ENCODE assay signal across 8 cellular contexts in genomic region chr7:876077-876971, GRCh38. TPM values are rescaled to one million over a fixed set of nuclear protein-coding genes. Genes with fewer than 3 reads are reported as not detected.
A peak's percentile ranks its signal among the peaks of the same experiment; 100 is the strongest.
DNase-seq lines count a peak whose midpoint lies in the region; ATAC-seq, FAIRE-seq and TF ChIP-seq lines count a peak whose summit lies in the region.

Gene GET4, plus strand, starts transcription at chr7:876554. Its CDS starts 92 bp downstream, at chr7:876646.

- no peak within 1 kb of the TSS for H3K56ac ChIP-seq in H1 (replicated peaks; ENCODE audit: insufficient read length, low read depth, low read length)
- peak within 1 kb of the TSS; percentile 99 for H3K56ac ChIP-seq in mesendoderm (ENCODE audit: low read length)

- H2BK15ac ChIP-seq in H1 (ENCODE audit: low read length) (no peak within 1 kb of the TSS), mesendoderm (replicated peaks; ENCODE audit: low read depth) (no peak within 1 kb of the TSS)

- TF ChIP-seq POLR2A in H1 (IDR thresholded peaks at IDR 0.05; ENCODE audit: control extremely low read depth in 1 of 2, low read depth in 2 of 2, low read length in 2 of 2) = peak in 1 of 2 experiments; percentile 93; a peak in 2 of 3 replicates

- H3K36me3 Mint-ChIP-seq in CD8-positive, alpha-beta T cell = peaks cover 34% of the 10 kb centered on the region

- peak within 1 kb of the TSS; percentile 96 for H2BK12ac ChIP-seq in H1 (ENCODE audit: low read depth, low read length)

- peak within 1 kb of the TSS; percentile 82 to 95 (median 88) for H3K9ac ChIP-seq in H1 (replicated peaks in 1 of 4; ENCODE audit: extremely low read depth in 1 of 4, low read depth in 3 of 4, low read length in 3 of 4)
- peak within 1 kb of the TSS; percentile 94 for H3K9ac ChIP-seq in mesendoderm (ENCODE audit: low read length)

- H2AFZ ChIP-seq in H1 (ENCODE audit: low read length) = no peak within 1 kb of the TSS

- H2BK120ac ChIP-seq in H1 (replicated peaks; ENCODE audit: low read depth, low read length) (no peak within 1 kb of the TSS), mesendoderm (ENCODE audit: low read depth, low read length) (no peak within 1 kb of the TSS)

- H3K4me3 Mint-ChIP-seq in CD8-positive, alpha-beta T cell = peak within 1 kb of the TSS; percentile 90

- H3K4me2 ChIP-seq in H1 (ENCODE audit: insufficient read depth in 1 of 2, low read depth in 2 of 2, low read length in 2 of 2) = peak within 1 kb of the TSS; percentile 70 to 71
- peak within 1 kb of the TSS; percentile 23 for H3K4me2 ChIP-seq in mesendoderm (ENCODE audit: low read length)

- peaks cover 28 to 42% of the 10 kb centered on the region in 2 experiments for H3K79me2 ChIP-seq in H1 (ENCODE audit: control insufficient read depth in 1 of 2, insufficient read depth in 2 of 2, low read length in 2 of 2)
- H3K79me2 ChIP-seq in mesendoderm (ENCODE audit: control insufficient read depth, insufficient read depth, low read length) = peaks cover 38% of the 10 kb centered on the region

- peak; percentile 79 for ATAC-seq in CD8-positive, alpha-beta T cell
- peak; percentile 72 for ATAC-seq in GM19452 (IDR thresholded peaks at IDR 0.05; ENCODE audit: unreplicated experiment)

- H3K4me1 Mint-ChIP-seq in CD8-positive, alpha-beta T cell (ENCODE audit: low read depth) = peaks cover 34% of the 10 kb centered on the region

- 0 out of 2 replicates have a peak within 1 kb of the TSS, but pooled peaks have one; percentile 48 for H2AK5ac ChIP-seq in H1 (ENCODE audit: low read depth, low read length)
- H2AK5ac ChIP-seq in mesendoderm (ENCODE audit: low read length) = peak within 1 kb of the TSS; percentile 90

- H3K27me3 ChIP-seq in CD8-positive, alpha-beta T cell (ENCODE audit: insufficient read depth, low read length) = no peaks in the 10 kb centered on the region
- no peaks in the 10 kb centered on the region for H3K27me3 ChIP-seq in HL-60 (ENCODE audit: insufficient read depth, poor library complexity, severe bottlenecking)
- H3K27me3 ChIP-seq in H1 (replicated peaks in 1 of 4; ENCODE audit: control insufficient read depth in 3 of 4, extremely low read depth in 1 of 4, insufficient read depth in 3 of 4, low read length in 3 of 4) = no peaks in the 10 kb centered on the region
- no peaks in the 10 kb centered on the region for H3K27me3 ChIP-seq in mesendoderm (ENCODE audit: insufficient read depth, low read length, poor library complexity)

- CTCF ChIA-PET in CD8-positive, alpha-beta T cell (lab: Charles Lee) = interaction anchor here (0.6 to 7.7 kb wide), 6 partner anchors 11 to 558 kb away, joined by 3 to 139 read pairs (median 5); no protein-coding TSS in a partner anchor
- CTCF ChIA-PET in H1 (lab: Charles Lee; ENCODE audit: partially characterized antibody) = interaction anchor here (1.0 to 1.2 kb wide), 2 partner anchors 35 to 54 kb away, joined by 3 to 4 read pairs; no protein-coding TSS in a partner anchor

- intact Hi-C loops in CD8-positive, alpha-beta T cell (cut with DNase I, micrococcal nuclease) = loop anchor here (1.0 to 10.0 kb wide), 15 partner anchors 46 to 1476 kb away; partner anchors contain the start of genes ADAP1 (in 2 of the 2), COX19 (in 2 of the 2), DNAAF5 (in 2 of the 2) and EIF3B (in 1 of the 2)

- peak in 1 of 2 experiments; percentile 7; a peak in 1 of 3 replicates for TF ChIP-seq EP300 in H1 (IDR thresholded peaks at IDR 0.05; ENCODE audit: borderline replicate concordance in 1 of 2, low read depth in 2 of 2, low read length in 2 of 2)

- peak within 1 kb of the TSS; percentile 89 for H3K27ac Mint-ChIP-seq in CD8-positive, alpha-beta T cell

- TF ChIP-seq RAD21 in H1 (IDR thresholded peaks at IDR 0.05 in 1 of 2, conservative IDR thresholded peaks at IDR 0.05 in 1 of 2; ENCODE audit: low read depth in 2 of 2, low read length in 2 of 2) = no peak

- FAIRE-seq in H1 (lab: Jason Lieb, UNC) = no peak

- H3K9me3 ChIP-seq in CD8-positive, alpha-beta T cell (ENCODE audit: low read length) = no peaks in the 10 kb centered on the region
- H3K9me3 ChIP-seq in H1 (ENCODE audit: insufficient read depth in 2 of 2, low read depth in 1 of 2, low read length in 1 of 2) = no peaks in the 10 kb centered on the region; a peak in 1 of 4 replicates

- TF ChIP-seq CTCF in CD8-positive, alpha-beta T cell (IDR thresholded peaks at IDR 0.05) = no peak
- TF ChIP-seq CTCF in HL-60 (IDR thresholded peaks at IDR 0.05; ENCODE audit: insufficient read depth, low read length) (no peak), H1 (IDR thresholded peaks at IDR 0.05; ENCODE audit: control extremely low read depth in 1 of 3, insufficient read depth in 1 of 3, low read depth in 1 of 3, low read length in 3 of 3) (no peak)

- H3K14ac ChIP-seq in H1 (ENCODE audit: insufficient read length) = no peak within 1 kb of the TSS

- H2BK5ac ChIP-seq in H1 (ENCODE audit: low read depth, low read length) = no peak within 1 kb of the TSS
- no peak within 1 kb of the TSS for H2BK5ac ChIP-seq in mesendoderm (ENCODE audit: low read length)

- peaks cover 5% of the 10 kb centered on the region; the same call in 1 of the 2 replicates for H3K23me2 ChIP-seq in H1 (ENCODE audit: low read depth, low read length)

- H2BK20ac ChIP-seq in H1 (ENCODE audit: low read length) = no peak within 1 kb of the TSS

- peak within 1 kb of the TSS; percentile 34 for H4K91ac ChIP-seq in H1 (replicated peaks; ENCODE audit: insufficient read length, low read length)

- peak within 1 kb of the TSS; percentile 72 for H3K27ac ChIP-seq in CD8-positive, alpha-beta T cell (ENCODE audit: low read depth, low read length)
- H3K27ac ChIP-seq in HL-60 (replicated peaks) = peak within 1 kb of the TSS; percentile 87
- H3K27ac ChIP-seq in H1 (ENCODE audit: low read depth, low read length) = peak within 1 kb of the TSS; percentile 82
- peak within 1 kb of the TSS; percentile 73 for H3K27ac ChIP-seq in mesendoderm (ENCODE audit: low read depth, low read length)

- no peak within 1 kb of the TSS for H3K23ac ChIP-seq in H1 (ENCODE audit: insufficient read length)
- no peak within 1 kb of the TSS for H3K23ac ChIP-seq in mesendoderm (ENCODE audit: low read length)

- H3K9me3 Mint-ChIP-seq in CD8-positive, alpha-beta T cell = no peaks in the 10 kb centered on the region

- H3K27me3 Mint-ChIP-seq in CD8-positive, alpha-beta T cell (ENCODE audit: low read depth) = no peaks in the 10 kb centered on the region

- H3K79me1 ChIP-seq in H1 (ENCODE audit: low read depth, low read length) (no peaks in the 10 kb centered on the region; the same call in 1 of the 2 replicates), mesendoderm (ENCODE audit: low read length) (peaks cover 8% of the 10 kb centered on the region)

- peaks cover 16% of the 10 kb centered on the region for H3K36me3 ChIP-seq in CD8-positive, alpha-beta T cell (ENCODE audit: insufficient read depth, low read length)
- H3K36me3 ChIP-seq in H1 (ENCODE audit: control insufficient read depth in 2 of 4, insufficient read depth in 4 of 4, low read length in 3 of 4) (peaks cover 0 to 25% (median 14%) of the 10 kb centered on the region in 4 experiments; a peak in 5 of 8 replicates), mesendoderm (ENCODE audit: control insufficient read depth, insufficient read depth, low read length) (peaks cover 1% of the 10 kb centered on the region)

- POLR2A ChIA-PET in CD8-positive, alpha-beta T cell (lab: Charles Lee) = interaction anchor here (0.7 to 2.0 kb wide), 8 partner anchors 47 to 99 kb away, joined by 3 to 7 read pairs (median 4); partner anchors contain the start of gene COX19
- POLR2A ChIA-PET in H1 (lab: Charles Lee; ENCODE audit: partially characterized antibody) = interaction anchor here (0.6 to 2.0 kb wide), 8 partner anchors 9 to 103 kb away, joined by 3 to 9 read pairs (median 4); no protein-coding TSS in a partner anchor

- H4K8ac ChIP-seq in H1 (ENCODE audit: extremely low read depth, insufficient read depth, low read length) (peak within 1 kb of the TSS; percentile 94), mesendoderm (ENCODE audit: low read depth, low read length) (no peak within 1 kb of the TSS)

- H3K18ac ChIP-seq in H1 (ENCODE audit: extremely low read depth, low read length) = peak within 1 kb of the TSS; percentile 83
- H3K18ac ChIP-seq in mesendoderm (ENCODE audit: low read length) = peak within 1 kb of the TSS; percentile 16

- H3K4me3 ChIP-seq in CD8-positive, alpha-beta T cell (ENCODE audit: low read depth, low read length) = peak within 1 kb of the TSS; percentile 74
- H3K4me3 ChIP-seq in HL-60 (replicated peaks; ENCODE audit: insufficient read depth, low read length) (peak within 1 kb of the TSS; percentile 97), H1 (ENCODE audit: extremely low read depth in 1 of 4, insufficient read depth in 2 of 4, low read depth in 3 of 4, low read length in 4 of 4) (peak within 1 kb of the TSS; percentile 72 to 99 (median 84)), mesendoderm (ENCODE audit: low read length) (peak within 1 kb of the TSS; percentile 92)

- DNase-seq in CD8-positive, alpha-beta T cell = peak; percentile 95 to 98 (median 95)
- DNase-seq in HL-60 (ENCODE audit: low read depth in 1 of 2, low spot score in 1 of 2) (peak; percentile 96), NOMO-1 (lab: John Stamatoyannopoulos, UW; ENCODE audit: unreplicated experiment in 2 of 2) (peak; percentile 81 to 91), H1 (ENCODE audit: low read depth in 1 of 2, low spot score in 2 of 2) (peak; percentile 88 to 98), mesendoderm (peak; percentile 98)
- peak; percentile 85 to 96 for DNase-seq in activated CD8-positive, alpha-beta memory T cell treated with anti-CD3 and anti-CD28 coated beads for 4 hours (ENCODE audit: low read depth in 2 of 2)
- peak; percentile 93 for DNase-seq in stimulated activated CD8-positive, alpha-beta memory T cell treated with anti-CD3 and anti-CD28 coated beads, Interleukin-15, amount 100 ng/mL, for 1 hour (ENCODE audit: low read depth)

- H3K4me1 ChIP-seq in CD8-positive, alpha-beta T cell (ENCODE audit: insufficient read depth, low read length) = peaks cover 25% of the 10 kb centered on the region
- H3K4me1 ChIP-seq in H1 (replicated peaks in 1 of 4; ENCODE audit: control insufficient read depth in 3 of 4, insufficient read depth in 4 of 4, low read length in 3 of 4) = peaks cover 0 to 5% (median 0%) of the 10 kb centered on the region in 4 experiments; a peak in 5 of 7 replicates
- peaks cover 8% of the 10 kb centered on the region for H3K4me1 ChIP-seq in mesendoderm (ENCODE audit: control insufficient read depth, low read depth, low read length)

- WGBS in H1 (ENCODE audit: extremely low coverage in 1 of 2, insufficient coverage in 1 of 2, insufficient read length in 1 of 2, insufficient replicate concordance in 2 of 2, low coverage in 1 of 2, low lambda C conversion rate in 2 of 2, missing lambda C conversion rate in 1 of 2), 2 experiments = 5% methylated on average over 62 of the region's 129 CpGs; no CpG with 5 or more reads in 1 of the 2 experiments
- WGBS in mesendoderm (ENCODE audit: extremely low coverage, insufficient coverage, low lambda C conversion rate) = no CpG with 5 or more reads among the region's 129 CpGs

- peak within 1 kb of the TSS; percentile 34 for H4K5ac ChIP-seq in H1 (ENCODE audit: insufficient read length, low read depth, low read length)
- H4K5ac ChIP-seq in mesendoderm (ENCODE audit: low read length) = no peak within 1 kb of the TSS

- no peak within 1 kb of the TSS for H3K4ac ChIP-seq in H1 (replicated peaks; ENCODE audit: insufficient read length, low read depth, low read length)
- H3K4ac ChIP-seq in mesendoderm (ENCODE audit: low read depth, low read length) = peak within 1 kb of the TSS; percentile 7

- peaks cover 15 to 17% of the 10 kb centered on the region in 2 experiments for H4K20me1 ChIP-seq in H1 (replicated peaks in 1 of 2; ENCODE audit: control insufficient read depth in 1 of 2, insufficient read depth in 2 of 2, low read length in 2 of 2)

RNA-seq across cellular contexts. Expression of gene GET4, which starts in this region (rescaled TPM):
- total RNA-seq in CD8-positive, alpha-beta T cell = 10 to 100 TPM; 75.4 to 83.1 TPM
- 52.1 and 56.7 TPM in 2 replicates for total RNA-seq in H1 (2021; fragmentation: NEBNext Ultra II Directional; extraction: Animal tissue kit (Norgen Biotek cat#: 25700))
- 74.1 and 95.0 TPM in 2 replicates for polyA plus RNA-seq in H1 (2011; rRNA removed)
- polyA plus RNA-seq in H1 (2011; cell fraction: cytosol; rRNA removed) = 73.5 TPM
- 137 TPM for polyA plus RNA-seq in H1 (2011; cell fraction: nucleus; rRNA removed)
- 42.9 to 72.1 TPM (median 69.9 TPM) in 4 replicates for polyA plus RNA-seq in H1 (2012, experiment 1 of 2)
- polyA plus RNA-seq in H1 (2012, experiment 2 of 2) = 52.9 TPM
- polyA plus RNA-seq in H1 (2013, experiment 1 of 2) = 40.9 TPM
- polyA plus RNA-seq in H1 (2013, experiment 2 of 2) = 40.1 TPM
- polyA minus RNA-seq in H1 (2011; rRNA and poly(A)+ RNA removed) = 17.7 and 19.3 TPM in 2 replicates
- 28.7 TPM for polyA minus RNA-seq in H1 (2011; cell fraction: cytosol; rRNA and poly(A)+ RNA removed)
- 22.5 TPM for polyA minus RNA-seq in H1 (2011; cell fraction: nucleus; rRNA and poly(A)+ RNA removed)
- 35.9 TPM for polyA plus RNA-seq in mesendoderm (2013, experiment 1 of 2)
- polyA plus RNA-seq in mesendoderm (2013, experiment 2 of 2) = 35.8 TPM

Comparison
In these comparisons a context has a peak if more than half of its experiments do, and no peak if none do; other contexts are left out.
1. Peak in every context shown above with its lines: DNase-seq, ATAC-seq, H3K4me3 ChIP-seq and H3K27ac ChIP-seq.